ENCODE assay signal across 8 cellular contexts in the genomic region with DNA sequence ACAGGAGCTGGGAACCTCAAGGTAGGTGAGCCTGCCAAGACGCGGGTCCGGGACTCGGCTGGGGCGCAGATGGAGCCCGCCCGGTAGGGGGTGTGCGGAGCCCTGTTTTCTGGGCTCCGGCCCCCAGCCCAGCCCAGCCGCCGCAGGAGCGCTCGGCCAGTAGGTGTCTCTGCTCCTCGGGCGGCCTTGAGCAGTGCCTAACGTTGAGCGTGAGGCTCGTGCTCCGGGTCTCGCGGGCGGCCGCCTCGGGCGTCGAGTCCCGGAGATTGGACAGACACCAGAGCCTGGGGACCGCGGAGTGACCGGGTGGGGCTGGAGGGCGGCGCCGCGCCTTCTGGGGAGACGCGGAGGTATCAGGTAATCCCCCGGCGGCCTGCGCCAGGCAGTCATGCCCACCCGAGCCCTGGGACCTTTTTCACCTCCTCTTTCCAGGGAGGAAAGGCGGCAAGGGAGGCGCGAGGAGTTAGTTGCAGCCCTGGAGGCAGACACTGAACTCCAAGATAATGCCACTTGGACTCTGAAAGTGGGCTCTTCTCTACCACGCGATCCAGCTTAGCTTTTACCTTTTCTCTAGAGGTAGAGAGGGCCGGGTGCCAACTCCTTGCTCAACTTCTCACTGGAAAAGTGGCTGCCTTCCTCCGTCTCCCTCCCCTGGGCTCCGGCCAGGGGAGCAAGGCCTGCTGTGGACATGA. TPM values are rescaled to one million over a fixed set of nuclear protein-coding genes. Genes with fewer than 3 reads are reported as not detected.
DNase-seq lines count a peak whose midpoint lies in the region; ATAC-seq, FAIRE-seq and TF ChIP-seq lines count a peak whose summit lies in the region.

No MANE protein-coding gene starts in this region.

- peaks cover 7% of the 10 kb centered on the region for H3K4me1 ChIP-seq in CD4-positive, CD25-positive, alpha-beta regulatory T cell (ENCODE audit: control insufficient read depth, insufficient read depth, low read length, poor library complexity, severe bottlenecking)

- no peak for FAIRE-seq in bronchial epithelial cell (lab: Jason Lieb, UNC)

- no peak overlapping the region for H3K27ac ChIP-seq in CD4-positive, CD25-positive, alpha-beta regulatory T cell (ENCODE audit: insufficient read depth, low read length, poor library complexity, severe bottlenecking)

- H3K4me3 ChIP-seq in CD4-positive, CD25-positive, alpha-beta regulatory T cell (ENCODE audit: low read depth, low read length) = no peak overlapping the region
- peak overlapping the region; percentile 40 for H3K4me3 ChIP-seq in bronchial epithelial cell (ENCODE audit: low read depth, low read length)

- no peaks in the 10 kb centered on the region for H3K9me3 Mint-ChIP-seq in CD4-positive, CD25-positive, alpha-beta regulatory T cell
- H3K9me3 Mint-ChIP-seq in T-helper 2 cell treated with Interferon-gamma antibody and Interleukin-4, amounts not matched to agents 5 μg/mL and 100 μg/mL, for 36 hours = no peaks in the 10 kb centered on the region

- H3K27me3 ChIP-seq in CD4-positive, CD25-positive, alpha-beta regulatory T cell (ENCODE audit: control insufficient read depth, insufficient read depth, low read length) = peaks cover 18% of the 10 kb centered on the region
- no peaks in the 10 kb centered on the region for H3K27me3 ChIP-seq in bronchial epithelial cell (ENCODE audit: control insufficient read depth, insufficient read depth, low read length)

- no peaks in the 10 kb centered on the region for H3K36me3 ChIP-seq in CD4-positive, CD25-positive, alpha-beta regulatory T cell (ENCODE audit: control insufficient read depth, insufficient read depth, low read length)
- no peaks in the 10 kb centered on the region for H3K36me3 ChIP-seq in bronchial epithelial cell (ENCODE audit: control insufficient read depth, insufficient read depth, low read length)

- TF ChIP-seq CTCF in bronchial epithelial cell (IDR thresholded peaks at IDR 0.05; ENCODE audit: insufficient read depth, low read length, severe bottlenecking) = peak; percentile 89

- H3K27ac Mint-ChIP-seq in CD4-positive, CD25-positive, alpha-beta regulatory T cell = no peak overlapping the region
- H3K27ac Mint-ChIP-seq in T-helper 2 cell treated with Interferon-gamma antibody and Interleukin-4, amounts not matched to agents 5 μg/mL and 100 μg/mL, for 36 hours = no peak overlapping the region

- H3K4me1 Mint-ChIP-seq in CD4-positive, CD25-positive, alpha-beta regulatory T cell = peaks cover 0 to 3% (median 0%) of the 10 kb centered on the region in 4 donors
- H3K4me1 Mint-ChIP-seq in T-helper 2 cell treated with Interferon-gamma antibody and Interleukin-4, amounts not matched to agents 5 μg/mL and 100 μg/mL, for 36 hours (ENCODE audit: low read depth) = no peaks in the 10 kb centered on the region

- peaks cover 23% of the 10 kb centered on the region for H3K27me3 Mint-ChIP-seq in CD4-positive, CD25-positive, alpha-beta regulatory T cell
- H3K27me3 Mint-ChIP-seq in T-helper 2 cell treated with Interferon-gamma antibody and Interleukin-4, amounts not matched to agents 5 μg/mL and 100 μg/mL, for 36 hours (ENCODE audit: low read depth) = peaks cover 17% of the 10 kb centered on the region

- DNase-seq in CD4-positive, CD25-positive, alpha-beta regulatory T cell = peak in 2 of 3 donors; percentile 2 to 46
- DNase-seq in T-helper 2 cell treated with Interferon-gamma antibody and Interleukin-4, amounts not matched to agents 5 μg/mL and 100 μg/mL, for 36 hours (ENCODE audit: low spot score) = peak; percentile 44
- DNase-seq in bronchial epithelial cell (ENCODE audit: low read depth) (peak; percentile 50), kidney tubule cell (ENCODE audit: low spot score) (peak; percentile 82)
- DNase-seq in stimulated activated CD4-positive, alpha-beta T cell treated with anti-CD3 and anti-CD28 coated beads, Interleukin-2, amount 100 ng/mL, for 4 hours (ENCODE audit: low read depth) = peak; percentile 13
- no peak for DNase-seq in effector CD8-positive, alpha-beta T cell (lab: John Stamatoyannopoulos, UW)

- H3K9me3 ChIP-seq in CD4-positive, CD25-positive, alpha-beta regulatory T cell (ENCODE audit: control insufficient read depth in 2 of 2, low read length in 2 of 2) = no peaks in the 10 kb centered on the region

- no peaks in the 10 kb centered on the region for H3K36me3 Mint-ChIP-seq in CD4-positive, CD25-positive, alpha-beta regulatory T cell
- H3K36me3 Mint-ChIP-seq in T-helper 2 cell treated with Interferon-gamma antibody and Interleukin-4, amounts not matched to agents 5 μg/mL and 100 μg/mL, for 36 hours (ENCODE audit: low read depth) = no peaks in the 10 kb centered on the region

- peak; percentile 68 to 77 for ATAC-seq in CD4-positive, CD25-positive, alpha-beta regulatory T cell (ENCODE audit: low read depth in 2 of 2)
- ATAC-seq in GM19328 (IDR thresholded peaks at IDR 0.05; ENCODE audit: unreplicated experiment) = peak; percentile 95
- peak; percentile 98 for ATAC-seq in HG03432 (IDR thresholded peaks at IDR 0.05; ENCODE audit: unreplicated experiment)

- no peak overlapping the region for H3K4me3 Mint-ChIP-seq in CD4-positive, CD25-positive, alpha-beta regulatory T cell
- H3K4me3 Mint-ChIP-seq in T-helper 2 cell treated with Interferon-gamma antibody and Interleukin-4, amounts not matched to agents 5 μg/mL and 100 μg/mL, for 36 hours = no peak overlapping the region

RNA-seq across cellular contexts. Expression of a gene that starts 14.5 kb away (rescaled TPM):
- total RNA-seq in CD4-positive, CD25-positive, alpha-beta regulatory T cell = not detected
- not detected for polyA plus RNA-seq in CD4-positive, CD25-positive, alpha-beta regulatory T cell
- total RNA-seq in bronchial epithelial cell = 0.26 and 0.38 TPM in 2 replicates

RNA-seq across cellular contexts. Expression of a gene that starts 36.4 kb away (rescaled TPM):
- not detected for total RNA-seq in CD4-positive, CD25-positive, alpha-beta regulatory T cell
- not detected for polyA plus RNA-seq in CD4-positive, CD25-positive, alpha-beta regulatory T cell
- not detected in 2 replicates for total RNA-seq in bronchial epithelial cell
